Comparison of ENCODE assay signal across 26 cellular contexts in the genomic region with DNA sequence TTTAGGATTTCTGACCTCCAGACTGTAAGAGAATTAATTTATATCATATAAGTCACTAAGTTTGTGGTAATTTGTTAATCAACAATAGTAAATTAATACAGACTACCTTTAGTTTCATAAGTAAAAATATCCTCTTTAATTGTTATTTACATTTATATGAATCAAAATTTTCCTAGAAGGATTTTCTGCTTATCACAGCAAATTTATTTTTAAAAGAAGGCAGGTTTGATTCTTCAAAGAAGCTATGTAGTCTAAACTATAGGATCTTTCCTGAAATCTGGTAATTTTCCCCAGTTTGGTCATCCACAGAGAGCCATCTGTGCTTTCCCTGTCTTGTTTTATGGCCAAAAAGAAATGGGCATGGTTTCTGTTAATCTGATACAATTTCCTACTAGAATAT. TPM values are rescaled to one million over a fixed set of nuclear protein-coding genes. Genes with fewer than 3 reads are reported as not detected.
DNase-seq lines count a peak whose midpoint lies in the region; ATAC-seq, FAIRE-seq and TF ChIP-seq lines count a peak whose summit lies in the region.
"Had no signal": no experiment of that assay in that cellular context is flagged by ENCODE, and none has a peak within 500 bp of the region (broad histone marks: within the 10 kb centered on the region; RNA-seq: fewer than 3 reads in every experiment).

No MANE protein-coding gene starts in this region.

- TF ChIP-seq CTCF in HepG2 (CRISPR knock-in tag; IDR thresholded peaks at IDR 0.05) (no peak), right lobe of liver (IDR thresholded peaks at IDR 0.05) (no peak), activated B cell treated with CpG ODN at 0.5 μM for 24 hours (IDR thresholded peaks at IDR 0.05) (no peak), K562 (IDR thresholded peaks at IDR 0.05 in 2 of 3, conservative IDR thresholded peaks at IDR 0.05 in 1 of 3; ENCODE audit: insufficient read depth in 2 of 3, low read depth in 1 of 3, low read length in 3 of 3) (no peak)

- H3K36me3 ChIP-seq in HepG2 (replicated peaks in 1 of 2; ENCODE audit: control insufficient read depth in 1 of 2, insufficient read depth in 2 of 2, low read length in 2 of 2) (no peaks in the 10 kb centered on the region), right lobe of liver (no peaks in the 10 kb centered on the region), K562 (ENCODE audit: control insufficient read depth, insufficient read depth, low read length) (no peaks in the 10 kb centered on the region)
- H3K36me3 ChIP-seq: BE2C, BLaER1 had no signal

- H2AFZ ChIP-seq in HepG2 (ENCODE audit: low read length) (no peak overlapping the region), K562 (ENCODE audit: low read depth, low read length) (no peak overlapping the region)

- no peaks in the 10 kb centered on the region for H3K27me3 Mint-ChIP-seq in activated B cell treated with CpG ODN at 0.5 μM for 24 hours
- H3K27me3 Mint-ChIP-seq in stimulated activated memory B cell treated with anti-CD40 and anti-IgM and Interleukin-4, amounts not matched to agents 10 μg/mL and 1 μg/mL and 100 μg/mL, for 72 hours = no peaks in the 10 kb centered on the region
- H3K27me3 Mint-ChIP-seq: CD4-positive, alpha-beta memory T cell; CD4-positive, CD25-positive, alpha-beta regulatory T cell; CD8-positive, alpha-beta memory T cell had no signal

- no peaks in the 10 kb centered on the region for H4K20me1 ChIP-seq in HepG2 (ENCODE audit: insufficient read depth, low read length)
- no peaks in the 10 kb centered on the region for H4K20me1 ChIP-seq in K562 (replicated peaks; ENCODE audit: control insufficient read depth, insufficient read depth, low read length)
- H4K20me1 ChIP-seq: BLaER1 had no signal

- peaks cover 6% of the 10 kb centered on the region for H3K36me3 Mint-ChIP-seq in activated B cell treated with CpG ODN at 0.5 μM for 24 hours (ENCODE audit: low read depth)
- peaks cover 34% of the 10 kb centered on the region for H3K36me3 Mint-ChIP-seq in stimulated activated memory B cell treated with anti-CD40 and anti-IgM and Interleukin-4, amounts not matched to agents 10 μg/mL and 1 μg/mL and 100 μg/mL, for 72 hours
- H3K36me3 Mint-ChIP-seq: CD14-positive monocyte had no signal

- H3K9me3 Mint-ChIP-seq in activated B cell treated with CpG ODN at 0.5 μM for 24 hours = no peaks in the 10 kb centered on the region
- no peaks in the 10 kb centered on the region for H3K9me3 Mint-ChIP-seq in stimulated activated memory B cell treated with anti-CD40 and anti-IgM and Interleukin-4, amounts not matched to agents 10 μg/mL and 1 μg/mL and 100 μg/mL, for 72 hours

- POLR2A ChIA-PET in HepG2 (lab: Yijun Ruan, JAX) = no interaction called here
- POLR2A ChIA-PET in activated B cell treated with CpG ODN at 0.5 μM for 24 hours (lab: Charles Lee) = interaction anchor here (3.3 to 7.4 kb wide), 2 partner anchors 10 to 12 kb away, joined by 27 to 83 read pairs; a partner anchor contains a TSS
- POLR2A ChIA-PET in K562 (lab: Yijun Ruan, JAX) = no interaction called here

- H3K27ac ChIP-seq in HepG2 (ENCODE audit: extremely low read length, insufficient read depth, low read length) = no peak overlapping the region
- H3K27ac ChIP-seq in right lobe of liver = no peak overlapping the region
- no peak overlapping the region for H3K27ac ChIP-seq in K562 (ENCODE audit: extremely low read depth, low read depth, low read length)
- H3K27ac ChIP-seq: 22Rv1, BLaER1 had no signal

- H3K4me1 Mint-ChIP-seq in activated B cell treated with CpG ODN at 0.5 μM for 24 hours = peaks cover 67% of the 10 kb centered on the region
- H3K4me1 Mint-ChIP-seq in stimulated activated memory B cell treated with anti-CD40 and anti-IgM and Interleukin-4, amounts not matched to agents 10 μg/mL and 1 μg/mL and 100 μg/mL, for 72 hours = peaks cover 68% of the 10 kb centered on the region
- H3K4me1 Mint-ChIP-seq: CD4-positive, alpha-beta memory T cell; CD8-positive, alpha-beta memory T cell had no signal

- CTCF ChIA-PET in HepG2 (lab: Yijun Ruan, JAX; ENCODE audit: low intra/inter-chr PET ratio, low total read pairs) (no interaction called here), activated B cell treated with CpG ODN at 0.5 μM for 24 hours (lab: Charles Lee) (interaction anchor here (1.4 to 2.3 kb wide), 2 partner anchors 13 to 128 kb away, joined by 3 to 7 read pairs; a partner anchor contains a TSS), K562 (lab: Yijun Ruan, JAX; ENCODE audit: low intra/inter-chr PET ratio) (no interaction called here)

- H3K79me2 ChIP-seq in HepG2 (ENCODE audit: insufficient read depth, low read length) (no peaks in the 10 kb centered on the region), K562 (ENCODE audit: control insufficient read depth, insufficient read depth, low read length) (no peaks in the 10 kb centered on the region)

- intact Hi-C loops in HepG2 (cut with micrococcal nuclease; ENCODE audit: unreplicated experiment) (no loop called here), right lobe of liver (cut with DNase I) (no loop called here), activated B cell treated with CpG ODN at 0.5 μM for 24 hours (cut with micrococcal nuclease) (no loop called here), K562 (cut with micrococcal nuclease) (no loop called here), posterior vena cava (cut with DNase I) (no loop called here)

- peak overlapping the region; percentile 59 for H3K27ac Mint-ChIP-seq in activated B cell treated with CpG ODN at 0.5 μM for 24 hours
- H3K27ac Mint-ChIP-seq in stimulated activated memory B cell treated with anti-CD40 and anti-IgM and Interleukin-4, amounts not matched to agents 10 μg/mL and 1 μg/mL and 100 μg/mL, for 72 hours = peak overlapping the region; percentile 97
- H3K27ac Mint-ChIP-seq: CD14-positive monocyte; CD4-positive, alpha-beta memory T cell; CD4-positive, CD25-positive, alpha-beta regulatory T cell had no signal

- H3K27me3 ChIP-seq in HepG2 (ENCODE audit: control insufficient read depth in 1 of 2, insufficient read depth in 2 of 2, low read length in 2 of 2) (no peaks in the 10 kb centered on the region), right lobe of liver (no peaks in the 10 kb centered on the region), K562 (ENCODE audit: control insufficient read depth in 2 of 2, insufficient read depth in 2 of 2, low read length in 2 of 2) (no peaks in the 10 kb centered on the region)
- H3K27me3 ChIP-seq: BE2C, BLaER1 had no signal

- H3K9ac ChIP-seq in HepG2 (ENCODE audit: insufficient read depth, low read depth, low read length) (no peak overlapping the region), K562 (ENCODE audit: insufficient read depth in 1 of 2, low read depth in 2 of 2, low read length in 2 of 2) (no peak overlapping the region)
- H3K9ac ChIP-seq: BLaER1 had no signal

- no peaks in the 10 kb centered on the region for H3K9me3 ChIP-seq in HepG2 (ENCODE audit: low read length)
- no peaks in the 10 kb centered on the region for H3K9me3 ChIP-seq in right lobe of liver
- H3K9me3 ChIP-seq in K562 (replicated peaks; ENCODE audit: control insufficient read depth, insufficient read depth, low read depth, low read length) = no peaks in the 10 kb centered on the region; the same call in 1 of the 2 replicates
- H3K9me3 ChIP-seq: BE2C, BLaER1 had no signal

- TF ChIP-seq POLR2A in HepG2 (IDR thresholded peaks at IDR 0.05; ENCODE audit: insufficient read depth in 1 of 2, low read depth in 2 of 2, low read length in 2 of 2) = no peak
- no peak for TF ChIP-seq POLR2A in right lobe of liver (IDR thresholded peaks at IDR 0.05)
- TF ChIP-seq POLR2A in K562 (conservative IDR thresholded peaks at IDR 0.05) = no peak

- TF ChIP-seq EP300 in HepG2 (IDR thresholded peaks at IDR 0.05; ENCODE audit: low read depth in 2 of 2, low read length in 2 of 2) = no peak
- no peak for TF ChIP-seq EP300 in HepG2 (CRISPR knock-in tag; IDR thresholded peaks at IDR 0.05; ENCODE audit: borderline replicate concordance)
- TF ChIP-seq EP300 in K562 (IDR thresholded peaks at IDR 0.05; ENCODE audit: low read length) = no peak

- no peaks in the 10 kb centered on the region for H3K9me1 ChIP-seq in K562 (ENCODE audit: control insufficient read depth, insufficient read depth, low read length)

- no peaks in the 10 kb centered on the region for H3K4me1 ChIP-seq in HepG2 (ENCODE audit: insufficient read depth, low read length)
- H3K4me1 ChIP-seq in right lobe of liver = no peaks in the 10 kb centered on the region
- no peaks in the 10 kb centered on the region; a peak in 1 of 5 replicates for H3K4me1 ChIP-seq in K562 (replicated peaks in 1 of 2; ENCODE audit: control insufficient read depth in 2 of 2, insufficient read depth in 2 of 2, low read length in 2 of 2)
- H3K4me1 ChIP-seq: BE2C, BLaER1 had no signal

- in situ Hi-C loops in HepG2 (cut with HindIII; ENCODE audit: extremely low pct_ligation_motif_present, low pct_unique_long_range_greater_than_20kb) (no loop called here), K562 (cut with MboI) (no loop called here)

- FAIRE-seq in HepG2 (lab: Jason Lieb, UNC) (no peak), K562 (lab: Jason Lieb, UNC) (no peak)

- ATAC-seq in HepG2 (no peak), right lobe of liver (no peak), activated B cell treated with CpG ODN at 0.5 μM for 24 hours (ENCODE audit: low read depth) (no peak), K562 (no peak)
- no peak for ATAC-seq in stimulated activated memory B cell treated with anti-CD40 and anti-IgM and Interleukin-4, amounts not matched to agents 10 μg/mL and 1 μg/mL and 100 μg/mL, for 72 hours

- DNase-seq in HepG2 (ENCODE audit: low spot score) = no peak
- DNase-seq in right lobe of liver = no peak
- no peak for DNase-seq in activated B cell treated with CpG ODN at 0.5 μM for 24 hours
- DNase-seq in K562 (ENCODE audit: extremely low read depth in 1 of 4, low spot score in 3 of 4) = no peak
- no peak for DNase-seq in GM03348 (ENCODE audit: low spot score)
- DNase-seq in posterior vena cava (ENCODE audit: low spot score) = no peak
- no peak for DNase-seq in T-helper 2 cell
- DNase-seq: ACHN; BE2C; C1 segment of cervical spinal cord; CD4-positive, alpha-beta memory T cell; CD4-positive, CD25-positive, alpha-beta regulatory T cell; CD8-positive, alpha-beta memory T cell; COR-L47; DMS 273 treated with DMSO at 0.1 percent for 48 hours; DMS153; DMS53; DMS79; DND-41; EL; GDM1 had no signal

- H3K4me2 ChIP-seq in HepG2 (ENCODE audit: low read depth, low read length) (no peak overlapping the region), K562 (ENCODE audit: insufficient read depth, low read length) (no peak overlapping the region)
- H3K4me2 ChIP-seq: BLaER1 had no signal

- TF ChIP-seq RAD21 in HepG2 (CRISPR knock-in tag; IDR thresholded peaks at IDR 0.05) = no peak
- TF ChIP-seq RAD21 in K562 (CRISPR knock-in tag; conservative IDR thresholded peaks at IDR 0.05 in 1 of 2, IDR thresholded peaks at IDR 0.05 in 1 of 2) = no peak

- BruUV-seq in HepG2 (replicated peaks; lab: Mats Ljungman, UMichigan) (no TSS peak), K562 (replicated peaks; lab: Mats Ljungman, UMichigan) (no TSS peak)

- no peak overlapping the region for H3K4me3 Mint-ChIP-seq in activated B cell treated with CpG ODN at 0.5 μM for 24 hours
- no peak overlapping the region for H3K4me3 Mint-ChIP-seq in stimulated activated memory B cell treated with anti-CD40 and anti-IgM and Interleukin-4, amounts not matched to agents 10 μg/mL and 1 μg/mL and 100 μg/mL, for 72 hours
- H3K4me3 Mint-ChIP-seq: CD14-positive monocyte; CD4-positive, alpha-beta memory T cell; CD4-positive, CD25-positive, alpha-beta regulatory T cell; CD8-positive, alpha-beta memory T cell had no signal

- H3K4me3 ChIP-seq in HepG2 (replicated peaks in 1 of 3; ENCODE audit: insufficient read depth in 1 of 3, low read depth in 2 of 3, low read length in 3 of 3) (no peak overlapping the region), right lobe of liver (no peak overlapping the region), K562 (no peak overlapping the region)
- H3K4me3 ChIP-seq: BLaER1 had no signal

RNA-seq across cellular contexts. Expression of a gene that starts 13.1 kb away (rescaled TPM):
- total RNA-seq in HepG2 (2016; rRNA removed; fragmentation: Illumina TruSeq; extraction: Trizol) (29.1 and 41.1 TPM in 2 replicates), right lobe of liver (10 to 100 TPM in 3 of 6 experiments, 1 to 10 TPM in 3; 7.7 to 13.0 (median 10.2) TPM), activated B cell treated with CpG ODN at 0.5 μM for 24 hours (60.0 and 63.0 TPM in 2 replicates), K562 (2014; rRNA removed) (31.9 and 32.1 TPM in 2 replicates), K562 (2014; rRNA removed; fragmentation: Illumina TruSeq; extraction: Trizol) (47.4 and 52.9 TPM in 2 replicates), K562 (2015; rRNA removed; fragmentation: Illumina TruSeq; extraction: Trizol) (44.0 and 46.5 TPM in 2 replicates), K562 (2021) (36.2 and 38.0 TPM in 2 replicates), posterior vena cava (10 to 100 TPM; 27.7 to 41.0 TPM)
- 13.1 and 15.0 TPM in 2 replicates for total RNA-seq in HepG2 (2016; cell fraction: cytosol; rRNA removed; fragmentation: Illumina TruSeq; extraction: Trizol; ENCODE audit: low read depth)
- total RNA-seq in HepG2 (2016; cell fraction: insoluble cytoplasmic fraction; rRNA removed; fragmentation: Illumina TruSeq; extraction: Trizol) = 27.4 and 42.5 TPM in 2 replicates
- 17.7 and 19.7 TPM in 2 replicates for total RNA-seq in HepG2 (2016; cell fraction: membrane; rRNA removed; fragmentation: Illumina TruSeq; extraction: Trizol)
- total RNA-seq in HepG2 (2016; cell fraction: nucleus; rRNA removed; fragmentation: Illumina TruSeq; extraction: Trizol) = 20.0 and 23.2 TPM in 2 replicates
- polyA plus RNA-seq in HepG2 (2011; rRNA removed) (9.3 and 13.3 TPM in 2 replicates), K562 (2011; rRNA removed) (36.5 and 42.5 TPM in 2 replicates), K562 (2014; fragmentation: Illumina TruSeq; extraction: Trizol) (41.8 and 49.2 TPM in 2 replicates), K562 (2014; fragmentation: Nextera tagmentation; extraction: Ambion mirVana) (10 to 100 TPM; 22.6 to 30.1 TPM), K562 (2014; rRNA removed) (27.2 and 30.1 TPM in 2 replicates)
- 6.5 and 7.7 TPM in 2 replicates for polyA plus RNA-seq in HepG2 (2011; cell fraction: cytosol; rRNA removed)
- 7.7 and 9.2 TPM in 2 replicates for polyA plus RNA-seq in HepG2 (2011; cell fraction: nucleus; rRNA removed)
- 15.3 and 17.4 TPM in 2 replicates for polyA plus RNA-seq in HepG2 (2012)
- 4.8 and 5.4 TPM in 2 replicates for polyA plus RNA-seq in HepG2 (2016; cell fraction: cytosol; fragmentation: Illumina TruSeq; extraction: Trizol; ENCODE audit: low read depth)
- 37.9 and 42.5 TPM in 2 replicates for polyA plus RNA-seq in HepG2 (2016; cell fraction: insoluble cytoplasmic fraction; fragmentation: Illumina TruSeq; extraction: Trizol; ENCODE audit: low read depth)
- polyA plus RNA-seq in HepG2 (2016; cell fraction: membrane; fragmentation: Illumina TruSeq; extraction: Trizol; ENCODE audit: low read depth) = 10.1 and 10.3 TPM in 2 replicates
- polyA plus RNA-seq in HepG2 (2016; cell fraction: nucleus; fragmentation: Illumina TruSeq; extraction: Trizol; ENCODE audit: insufficient read depth, low read depth) = 20.3 and 22.6 TPM in 2 replicates
- polyA minus RNA-seq in HepG2 (2011; rRNA and poly(A)+ RNA removed; ENCODE audit: low replicate concordance) = 4.8 and 9.4 TPM in 2 replicates
- 11.0 and 11.4 TPM in 2 replicates for polyA minus RNA-seq in HepG2 (2011; cell fraction: cytosol; rRNA and poly(A)+ RNA removed)
- 26.7 and 30.0 TPM in 2 replicates for polyA minus RNA-seq in HepG2 (2011; cell fraction: nucleus; rRNA and poly(A)+ RNA removed)
- 5.3 and 17.4 TPM in 2 replicates for total RNA-seq in K562 (2011; cell fraction: chromatin; rRNA removed; ENCODE audit: low replicate concordance)
- 3.7 and 4.0 TPM in 2 replicates for total RNA-seq in K562 (2011; cell fraction: nucleolus; rRNA removed)
- total RNA-seq in K562 (2011; cell fraction: nucleoplasm; rRNA removed) = 5.6 and 8.5 TPM in 2 replicates
- 10.2 and 18.3 TPM in 2 replicates for polyA plus RNA-seq in K562 (2011; cell fraction: cytosol; rRNA removed)
- 14.6 and 23.3 TPM in 2 replicates for polyA plus RNA-seq in K562 (2011; cell fraction: nucleus; rRNA removed)
- 36.3 and 36.6 TPM in 2 replicates for polyA plus RNA-seq in K562 (2012)
- polyA minus RNA-seq in K562 (2011; rRNA and poly(A)+ RNA removed) = 34.5 and 38.4 TPM in 2 replicates
- 14.4 and 16.8 TPM in 2 replicates for polyA minus RNA-seq in K562 (2011; cell fraction: cytosol; rRNA and poly(A)+ RNA removed)
- polyA minus RNA-seq in K562 (2011; cell fraction: nucleus; rRNA and poly(A)+ RNA removed) = 10.9 and 21.5 TPM in 2 replicates
- total RNA-seq: A172 had no signal
